1 cellular context compared by ENCODE assay signal in genomic region chr15:74995779-74996765, GRCh38.
TF ChIP-seq lines count a peak whose summit lies in the region.

No MANE protein-coding gene starts in this region.

TF ChIP-seq in HepG2, 621 proteins besides CTCF, POLR2A, EP300 and RAD21 (continued from another document and continues in another):
- TF ChIP-seq SAP130 (CRISPR knock-in tag; IDR thresholded peaks at IDR 0.05; ENCODE audit: low read depth) (no peak; the same call in 1 of the 2 replicates), NR2C2 (CRISPR knock-in tag; IDR thresholded peaks at IDR 0.05; ENCODE audit: borderline replicate concordance) (0 out of 2 replicates have a peak, but pooled peaks have one; percentile 18), ZNF124 (CRISPR knock-in tag; IDR thresholded peaks at IDR 0.05) (no peak), KLF15 (CRISPR knock-in tag; IDR thresholded peaks at IDR 0.05; ENCODE audit: borderline replicate concordance) (no peak), PAXIP1 (CRISPR knock-in tag; conservative IDR thresholded peaks at IDR 0.05) (no peak), HNF4A (CRISPR knock-in tag; IDR thresholded peaks at IDR 0.05) (peak; percentile 45; the same call in 1 of the 2 replicates), SP2 (CRISPR knock-in tag; IDR thresholded peaks at IDR 0.05) (no peak), GMEB2 (CRISPR knock-in tag; IDR thresholded peaks at IDR 0.05; ENCODE audit: low read depth) (no peak), THAP7 (CRISPR knock-in tag; IDR thresholded peaks at IDR 0.05) (peak; percentile 62; the same call in 1 of the 2 replicates), NFAT5 (CRISPR knock-in tag; IDR thresholded peaks at IDR 0.05) (no peak), HMGXB4 (CRISPR knock-in tag; IDR thresholded peaks at IDR 0.05; ENCODE audit: borderline replicate concordance in 1 of 2, low read depth in 1 of 2) (peak in 1 of 2 experiments; percentile 50; a peak in 2 of 4 replicates), FOXK1 (CRISPR knock-in tag; IDR thresholded peaks at IDR 0.05; ENCODE audit: borderline replicate concordance, low read depth) (no peak), CSRNP1 (CRISPR knock-in tag; IDR thresholded peaks at IDR 0.05) (no peak; the same call in 1 of the 2 replicates), RXRA (CRISPR knock-in tag; IDR thresholded peaks at IDR 0.05) (peak; percentile 22), HMGA1 (CRISPR knock-in tag; conservative IDR thresholded peaks at IDR 0.05) (no peak), PRDM4 (CRISPR knock-in tag; IDR thresholded peaks at IDR 0.05; ENCODE audit: borderline replicate concordance) (no peak), USF2 (IDR thresholded peaks at IDR 0.05; ENCODE audit: low read depth, low read length) (no peak), USF2 (CRISPR knock-in tag; IDR thresholded peaks at IDR 0.05; ENCODE audit: borderline replicate concordance) (no peak), ZBTB2 (CRISPR knock-in tag; IDR thresholded peaks at IDR 0.05; ENCODE audit: low read depth) (no peak), ZNF687 (CRISPR knock-in tag; IDR thresholded peaks at IDR 0.05) (peak; percentile 73), ZKSCAN5 (CRISPR knock-in tag; IDR thresholded peaks at IDR 0.05) (0 out of 2 replicates have a peak, but pooled peaks have one; percentile 42), ZNF672 (CRISPR knock-in tag; IDR thresholded peaks at IDR 0.05) (no peak), SP4 (CRISPR knock-in tag; IDR thresholded peaks at IDR 0.05) (peak; percentile 53), NKX3-1 (CRISPR knock-in tag; IDR thresholded peaks at IDR 0.05) (no peak)
